10 cellular contexts compared by ENCODE assay signal in genomic region chr7:139734395-139734794, GRCh38. TPM values are rescaled to one million over a fixed set of nuclear protein-coding genes. Genes with fewer than 3 reads are reported as not detected.
DNase-seq lines count a peak whose midpoint lies in the region; ATAC-seq, FAIRE-seq and TF ChIP-seq lines count a peak whose summit lies in the region.
"Had no signal": no experiment of that assay in that cellular context is flagged by ENCODE, and none has a peak within 500 bp of the region (broad histone marks: within the 10 kb centered on the region; RNA-seq: fewer than 3 reads in every experiment).

No MANE protein-coding gene starts in this region.

- ATAC-seq in Right ventricle myocardium superior (ENCODE audit: poor library complexity) = peak; percentile 74
- no peak for ATAC-seq in GM18907 (IDR thresholded peaks at IDR 0.05; ENCODE audit: unreplicated experiment)

- peaks cover 53% of the 10 kb centered on the region for H4K20me1 ChIP-seq in BLaER1

- in situ Hi-C loops in ACHN (cut with HindIII; ENCODE audit: low pct_ligation_motif_present, low pct_unique_long_range_greater_than_20kb, low sequenced_read_pairs) = no loop called here

- H3K4me2 ChIP-seq in BLaER1 = peak overlapping the region; percentile 42
- H3K4me2 ChIP-seq: neural progenitor cell had no signal

- intact Hi-C loops in Right ventricle myocardium superior (cut with DNase I) = loop anchor here (5.0 kb wide), 1 partner anchor 43 kb away; the partner anchor contains the start of gene HIPK2

- peaks cover 25% of the 10 kb centered on the region for H3K9me3 ChIP-seq in BLaER1

- H3K27me3 ChIP-seq in BLaER1 = no peaks in the 10 kb centered on the region
- H3K27me3 ChIP-seq: neural progenitor cell had no signal

- FAIRE-seq in frontal cortex (lab: Jason Lieb, UNC) = no peak

- H3K4me1 ChIP-seq in BLaER1 = peaks cover 53% of the 10 kb centered on the region

- TF ChIP-seq CTCF in retinal pigment epithelial cell (conservative IDR thresholded peaks at IDR 0.05; ENCODE audit: low read depth, low read length) = no peak

- H3K4me3 ChIP-seq in BLaER1 (no peak overlapping the region), retinal pigment epithelial cell (ENCODE audit: low read length) (no peak overlapping the region)
- H3K4me3 ChIP-seq: neural progenitor cell had no signal

- H3K36me3 ChIP-seq in BLaER1 = peaks cover 73% of the 10 kb centered on the region
- H3K36me3 ChIP-seq: neural progenitor cell had no signal

- H3K9ac ChIP-seq in BLaER1 = no peak overlapping the region
- H3K9ac ChIP-seq: neural progenitor cell had no signal

- H3K27ac ChIP-seq in BLaER1 (no peak overlapping the region), angular gyrus (ENCODE audit: low read depth, low read length) (peak overlapping the region; percentile 65)
- H3K27ac ChIP-seq: neural progenitor cell had no signal

- no peak for DNase-seq in Right ventricle myocardium superior
- peak; percentile 93 for DNase-seq in retinal pigment epithelial cell (ENCODE audit: low read depth)
- DNase-seq in UCSD-AML1 (lab: John Stamatoyannopoulos, UW; ENCODE audit: unreplicated experiment) = no peak
- no peak for DNase-seq in ACHN
- no peak for DNase-seq in frontal cortex (ENCODE audit: low spot score in 2 of 2)
- DNase-seq: CD4-positive, alpha-beta memory T cell had no signal

RNA-seq across cellular contexts. Expression of gene HIPK2, which starts 43.4 kb away (rescaled TPM):
- total RNA-seq in Right ventricle myocardium superior = 88.5 TPM
- total RNA-seq in frontal cortex = 10.2 TPM
